Comparison of ENCODE assay signal across 16 cellular contexts in the genomic region with DNA sequence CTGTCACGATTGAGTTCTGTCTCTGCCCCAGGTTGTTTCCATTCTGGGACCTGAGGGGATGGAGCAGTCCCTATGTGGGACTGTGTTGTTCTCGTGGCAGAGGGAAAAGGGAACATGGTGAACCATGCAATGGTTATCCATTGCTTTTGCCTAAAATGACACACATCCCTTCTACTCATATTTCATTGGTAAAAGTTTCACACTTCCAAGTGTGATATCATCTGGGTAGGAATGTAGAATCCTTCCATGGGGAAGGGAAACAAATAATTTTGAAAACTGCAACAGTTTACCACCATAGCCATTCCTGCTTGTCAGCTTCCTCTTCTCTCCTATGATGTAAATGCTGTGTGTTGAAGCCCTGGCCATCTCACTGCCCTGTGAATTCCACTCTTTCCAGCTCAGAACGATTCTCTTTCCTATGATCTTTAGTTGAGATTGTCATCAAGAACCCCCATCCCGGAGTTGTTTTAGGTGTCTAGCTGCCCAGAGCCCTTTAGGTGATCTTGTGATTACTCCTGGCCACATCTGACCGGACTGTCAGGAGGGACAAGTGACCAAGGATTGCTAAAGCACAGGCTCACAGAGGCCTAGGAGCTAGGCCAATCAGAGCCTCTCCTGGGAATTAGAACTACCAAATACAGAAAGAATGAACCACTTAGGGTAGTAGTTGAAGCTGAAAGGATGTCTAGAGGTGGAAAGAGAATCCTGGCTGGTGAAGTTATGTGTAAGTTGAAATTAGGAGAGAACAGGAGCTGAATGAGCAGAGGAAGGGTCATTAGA.
DNase-seq lines count a peak whose midpoint lies in the region; ATAC-seq and TF ChIP-seq lines count a peak whose summit lies in the region.
"Had no signal": no experiment of that assay in that cellular context is flagged by ENCODE, and none has a peak within 500 bp of the region (broad histone marks: within the 10 kb centered on the region; RNA-seq: fewer than 3 reads in every experiment).

No MANE protein-coding gene starts in this region.

- H3K4me1 Mint-ChIP-seq in MCF 10A (ENCODE audit: insufficient read depth, unreplicated experiment): peaks cover 12% of the 10 kb centered on the region
- H3K4me1 Mint-ChIP-seq in activated T-helper 17 cell treated with anti-CD3 and anti-CD28 coated beads, Interleukin-2, amount 50 U/mL, for 72 hours: peaks cover 37% of the 10 kb centered on the region

- H3K27ac Mint-ChIP-seq in MCF 10A (ENCODE audit: low read depth, unreplicated experiment): no peak overlapping the region
- H3K27ac Mint-ChIP-seq in activated T-helper 17 cell treated with anti-CD3 and anti-CD28 coated beads, Interleukin-2, amount 50 U/mL, for 72 hours: peak overlapping the region; percentile 53

- H3K4me1 ChIP-seq in breast epithelium (peaks cover 10% of the 10 kb centered on the region in 2 donors), right cardiac atrium (ENCODE audit: control insufficient read depth, insufficient read depth, low read length) (peaks cover 4% of the 10 kb centered on the region), upper lobe of right lung (no peaks in the 10 kb centered on the region)

- H3K4me3 Mint-ChIP-seq in MCF 10A (ENCODE audit: unreplicated experiment): no peak overlapping the region
- peak overlapping the region; percentile 11 for H3K4me3 Mint-ChIP-seq in activated T-helper 17 cell treated with anti-CD3 and anti-CD28 coated beads, Interleukin-2, amount 50 U/mL, for 72 hours

- no peaks in the 10 kb centered on the region for H3K36me3 Mint-ChIP-seq in MCF 10A (ENCODE audit: insufficient read depth, unreplicated experiment)
- H3K36me3 Mint-ChIP-seq in activated T-helper 17 cell treated with anti-CD3 and anti-CD28 coated beads, Interleukin-2, amount 50 U/mL, for 72 hours (ENCODE audit: low read depth): peaks cover 100% of the 10 kb centered on the region

- 70% methylated on average over 5 of the region's 5 CpGs for whole genome bisulfite sequencing in right cardiac atrium

- ATAC-seq in activated T-helper 17 cell treated with anti-CD3 and anti-CD28 coated beads, Interleukin-2, amount 50 U/mL, for 72 hours (replicated peaks): no peak
- peak; percentile 54 to 71 for ATAC-seq in right cardiac atrium
- peak; percentile 47 for ATAC-seq in upper lobe of right lung
- ATAC-seq in GM19351 (IDR thresholded peaks at IDR 0.05; ENCODE audit: unreplicated experiment): no peak

- DNase-seq in breast epithelium (ENCODE audit: low spot score in 2 of 2) (no peak), MCF 10A (ENCODE audit: unreplicated experiment) (no peak), right cardiac atrium (no peak), upper lobe of right lung (no peak), NCI-H2227 (lab: John Stamatoyannopoulos, UW; ENCODE audit: unreplicated experiment) (no peak), SHP77 treated with DMSO at 0.1 percent for 48 hours (lab: John Stamatoyannopoulos, UW) (no peak)
- DNase-seq: ACHN; activated naive CD4-positive, alpha-beta T cell treated with anti-CD3 and anti-CD28 coated beads, Interleukin-2, amount 50 U/mL, for 16 hours; DMS 273 treated with DMSO at 0.1 percent for 48 hours; kidney; NCI-H146; NCI-H526 treated with DMSO at 0.1 percent for 48 hours had no signal

- POLR2A ChIA-PET in MCF 10A (lab: Yijun Ruan, JAX): interaction anchor here (0.9 to 1.4 kb wide), 3 partner anchors 13 to 169 kb away, joined by 3 to 4 read pairs (median 4); no protein-coding TSS in a partner anchor

- peak overlapping the region; percentile 50 to 81 for H3K27ac ChIP-seq in breast epithelium
- no peak overlapping the region for H3K27ac ChIP-seq in right cardiac atrium (ENCODE audit: low read length)
- H3K27ac ChIP-seq in upper lobe of right lung: no peak overlapping the region
- H3K27ac ChIP-seq: RWPE1 had no signal

- intact Hi-C loops in breast epithelium (cut with DNase I; ENCODE audit: low total_unique reads) (no loop called here), MCF 10A (cut with micrococcal nuclease) (no loop called here), right cardiac atrium (cut with DNase I) (no loop called here), upper lobe of right lung (cut with DNase I) (no loop called here)

- no peak for TF ChIP-seq POLR2A in breast epithelium (IDR thresholded peaks at IDR 0.05)

- H3K4me3 ChIP-seq in breast epithelium: no peak overlapping the region
- no peak overlapping the region for H3K4me3 ChIP-seq in right cardiac atrium (ENCODE audit: low read length)
- H3K4me3 ChIP-seq in upper lobe of right lung: no peak overlapping the region
- H3K4me3 ChIP-seq: tibial nerve had no signal

- H3K27me3 ChIP-seq in breast epithelium (no peaks in the 10 kb centered on the region), right cardiac atrium (ENCODE audit: control insufficient read depth, insufficient read depth) (no peaks in the 10 kb centered on the region), upper lobe of right lung (no peaks in the 10 kb centered on the region)
- H3K27me3 ChIP-seq: tibial nerve had no signal

- no peaks in the 10 kb centered on the region for H3K9me3 ChIP-seq in breast epithelium
- no peaks in the 10 kb centered on the region for H3K9me3 ChIP-seq in right cardiac atrium (ENCODE audit: control insufficient read depth, low read length)
- no peaks in the 10 kb centered on the region for H3K9me3 ChIP-seq in upper lobe of right lung
- H3K9me3 ChIP-seq: tibial nerve had no signal

- CTCF ChIA-PET in MCF 10A (lab: Yijun Ruan, JAX): no interaction called here

- H3K9me3 Mint-ChIP-seq in MCF 10A (ENCODE audit: unreplicated experiment): peaks cover 5% of the 10 kb centered on the region
- peaks cover 4% of the 10 kb centered on the region for H3K9me3 Mint-ChIP-seq in activated T-helper 17 cell treated with anti-CD3 and anti-CD28 coated beads, Interleukin-2, amount 50 U/mL, for 72 hours

- no TSS peak for BruUV-seq in MCF 10A (replicated peaks; lab: Mats Ljungman, UMichigan)

- H3K27me3 Mint-ChIP-seq in MCF 10A (ENCODE audit: insufficient read depth, unreplicated experiment): no peaks in the 10 kb centered on the region
- H3K27me3 Mint-ChIP-seq in activated T-helper 17 cell treated with anti-CD3 and anti-CD28 coated beads, Interleukin-2, amount 50 U/mL, for 72 hours: no peaks in the 10 kb centered on the region

- H3K36me3 ChIP-seq in breast epithelium: no peaks in the 10 kb centered on the region
- no peaks in the 10 kb centered on the region for H3K36me3 ChIP-seq in upper lobe of right lung
- H3K36me3 ChIP-seq: tibial nerve had no signal

- TF ChIP-seq CTCF in breast epithelium (IDR thresholded peaks at IDR 0.05): no peak
- TF ChIP-seq CTCF in MCF 10A (IDR thresholded peaks at IDR 0.05; ENCODE audit: unreplicated experiment): no peak
- no peak for TF ChIP-seq CTCF in upper lobe of right lung (IDR thresholded peaks at IDR 0.05)

Comparison
In these comparisons a context has a peak if more than half of its experiments do, and no peak if none do; other contexts are left out.
1. H3K27ac ChIP-seq: peak in breast epithelium (2 of 2); none in right cardiac atrium (single experiment) and upper lobe of right lung (single experiment).
2. ATAC-seq: peak in right cardiac atrium (2 of 2) and upper lobe of right lung (single experiment); none in activated T-helper 17 cell treated with anti-CD3 and anti-CD28 coated beads, Interleukin-2, amount 50 U/mL, for 72 hours (single experiment) and GM19351 (single experiment).